In the genomic region with DNA sequence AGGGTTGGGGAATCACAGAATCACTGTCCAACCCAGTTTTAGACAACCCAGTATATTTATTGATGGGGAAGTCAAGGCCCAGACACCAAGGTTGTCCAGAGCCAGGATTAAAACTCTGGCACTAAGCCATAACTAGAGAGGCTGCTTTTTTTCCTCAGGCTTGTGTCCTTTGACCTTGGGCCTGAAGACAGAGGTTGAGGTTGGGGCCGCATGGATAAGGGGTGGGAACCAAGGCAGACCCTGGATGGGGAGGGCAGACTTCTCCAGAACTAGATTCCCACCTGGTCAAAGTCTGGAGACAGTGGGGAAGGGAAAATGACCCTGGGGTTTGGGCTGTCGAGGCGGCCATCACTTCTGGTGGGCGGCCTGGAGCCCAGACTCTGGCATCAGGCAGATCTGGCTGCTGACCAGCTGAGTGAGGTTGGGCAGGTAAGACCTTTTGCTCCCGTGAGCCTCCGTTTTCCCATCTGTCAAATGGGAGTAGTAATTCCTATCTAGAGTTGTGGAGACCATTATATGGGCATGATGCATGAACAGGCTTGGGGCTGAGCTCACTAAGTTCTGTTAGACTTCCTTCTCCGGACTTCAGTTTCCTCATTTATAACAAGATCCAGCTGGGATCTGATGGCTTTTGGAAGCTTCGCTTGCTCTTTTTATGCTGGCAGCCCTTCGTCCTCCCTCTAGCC, we compare ENCODE assay signal across 1 cellular context.
TF ChIP-seq lines count a peak whose summit lies in the region.

No MANE protein-coding gene starts in this region.

TF ChIP-seq in GM23338, 12 proteins besides CTCF, POLR2A, EP300 and RAD21 (continued from another document):
- TF ChIP-seq ZNF462 (CRISPR knock-in tag; IDR thresholded peaks at IDR 0.05) (no peak), ETS1 (IDR thresholded peaks at IDR 0.05) (no peak), NANOG (IDR thresholded peaks at IDR 0.05; ENCODE audit: borderline replicate concordance) (no peak), STAT1 (IDR thresholded peaks at IDR 0.05; ENCODE audit: unreplicated experiment) (no peak), POLR2AphosphoS5 (IDR thresholded peaks at IDR 0.05; ENCODE audit: low read depth) (no peak), JUNB (IDR thresholded peaks at IDR 0.05; ENCODE audit: unreplicated experiment) (no peak), EZH2phosphoT487 (IDR thresholded peaks at IDR 0.05; ENCODE audit: unreplicated experiment) (no peak)
- TF ChIP-seq, protein P1, sequence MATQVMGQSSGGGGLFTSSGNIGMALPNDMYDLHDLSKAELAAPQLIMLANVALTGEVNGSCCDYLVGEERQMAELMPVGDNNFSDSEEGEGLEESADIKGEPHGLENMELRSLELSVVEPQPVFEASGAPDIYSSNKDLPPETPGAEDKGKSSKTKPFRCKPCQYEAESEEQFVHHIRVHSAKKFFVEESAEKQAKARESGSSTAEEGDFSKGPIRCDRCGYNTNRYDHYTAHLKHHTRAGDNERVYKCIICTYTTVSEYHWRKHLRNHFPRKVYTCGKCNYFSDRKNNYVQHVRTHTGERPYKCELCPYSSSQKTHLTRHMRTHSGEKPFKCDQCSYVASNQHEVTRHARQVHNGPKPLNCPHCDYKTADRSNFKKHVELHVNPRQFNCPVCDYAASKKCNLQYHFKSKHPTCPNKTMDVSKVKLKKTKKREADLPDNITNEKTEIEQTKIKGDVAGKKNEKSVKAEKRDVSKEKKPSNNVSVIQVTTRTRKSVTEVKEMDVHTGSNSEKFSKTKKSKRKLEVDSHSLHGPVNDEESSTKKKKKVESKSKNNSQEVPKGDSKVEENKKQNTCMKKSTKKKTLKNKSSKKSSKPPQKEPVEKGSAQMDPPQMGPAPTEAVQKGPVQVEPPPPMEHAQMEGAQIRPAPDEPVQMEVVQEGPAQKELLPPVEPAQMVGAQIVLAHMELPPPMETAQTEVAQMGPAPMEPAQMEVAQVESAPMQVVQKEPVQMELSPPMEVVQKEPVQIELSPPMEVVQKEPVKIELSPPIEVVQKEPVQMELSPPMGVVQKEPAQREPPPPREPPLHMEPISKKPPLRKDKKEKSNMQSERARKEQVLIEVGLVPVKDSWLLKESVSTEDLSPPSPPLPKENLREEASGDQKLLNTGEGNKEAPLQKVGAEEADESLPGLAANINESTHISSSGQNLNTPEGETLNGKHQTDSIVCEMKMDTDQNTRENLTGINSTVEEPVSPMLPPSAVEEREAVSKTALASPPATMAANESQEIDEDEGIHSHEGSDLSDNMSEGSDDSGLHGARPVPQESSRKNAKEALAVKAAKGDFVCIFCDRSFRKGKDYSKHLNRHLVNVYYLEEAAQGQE (IDR thresholded peaks at IDR 0.05; ENCODE audit: unreplicated experiment), result no peak
